1 cellular context compared by ENCODE assay signal in genomic region chr17:63842540-63843386, GRCh38.
TF ChIP-seq lines count a peak whose summit lies in the region.

SMARCD2 (minus strand) TSS chr17:63842685; CDS start chr17:63842674, 11 bp downstream.

TF ChIP-seq in SK-N-SH treated with all-trans-retinoic acid at 6 μM for 48 hours, 23 proteins besides CTCF, POLR2A, EP300 and RAD21 (continued from another document):
- TF ChIP-seq CREB5 (CRISPR knock-in tag; IDR thresholded peaks at IDR 0.05; ENCODE audit: low read depth) (no peak), PPARA (CRISPR knock-in tag; IDR thresholded peaks at IDR 0.05; ENCODE audit: borderline replicate concordance) (peak; percentile 73; the same call in 1 of the 2 replicates)
